Comparison of ENCODE assay signal across 1 cellular context in genomic region chr3:66018047-66019033, GRCh38.
A peak's percentile ranks its signal among the peaks of the same experiment; 100 is the strongest.
TF ChIP-seq lines count a peak whose summit lies in the region.

No MANE protein-coding gene starts in this region.

TF ChIP-seq in HepG2, 621 proteins besides CTCF, POLR2A, EP300 and RAD21:
- TF ChIP-seq ZSCAN31 (CRISPR knock-in tag; IDR thresholded peaks at IDR 0.05; ENCODE audit: low read depth) (no peak), TEAD2 (CRISPR knock-in tag; IDR thresholded peaks at IDR 0.05) (no peak), ZNF33A (CRISPR knock-in tag; IDR thresholded peaks at IDR 0.05; ENCODE audit: borderline replicate concordance) (no peak), ZNF292 (CRISPR knock-in tag; IDR thresholded peaks at IDR 0.05; ENCODE audit: borderline replicate concordance, low read depth) (no peak), HOMEZ (CRISPR knock-in tag; IDR thresholded peaks at IDR 0.05; ENCODE audit: low read depth) (no peak), ZBTB38 (CRISPR knock-in tag; IDR thresholded peaks at IDR 0.05) (no peak), ZNF646 (CRISPR knock-in tag; IDR thresholded peaks at IDR 0.05) (no peak), SALL2 (CRISPR knock-in tag; IDR thresholded peaks at IDR 0.05) (no peak), ZNF34 (CRISPR knock-in tag; IDR thresholded peaks at IDR 0.05; ENCODE audit: borderline replicate concordance) (no peak), ZNF263 (CRISPR knock-in tag; IDR thresholded peaks at IDR 0.05) (no peak), PHF5A (CRISPR knock-in tag; IDR thresholded peaks at IDR 0.05; ENCODE audit: low read depth, unreplicated experiment) (no peak), SOX6 (IDR thresholded peaks at IDR 0.05) (no peak), SOX6 (CRISPR knock-in tag; IDR thresholded peaks at IDR 0.05) (no peak), ZMYM3 (CRISPR knock-in tag; IDR thresholded peaks at IDR 0.05) (peak; percentile 69), RFXANK (CRISPR knock-in tag; IDR thresholded peaks at IDR 0.05) (no peak), KDM1A (CRISPR knock-in tag; IDR thresholded peaks at IDR 0.05) (no peak), YY1 (IDR thresholded peaks at IDR 0.05; ENCODE audit: insufficient read depth, insufficient replicate concordance, low read depth, low read length) (no peak), ZNF768 (CRISPR knock-in tag; IDR thresholded peaks at IDR 0.05) (peak; percentile 89)
TF ChIP-seq in HepG2: peak in this region for 2.
